In genomic region chr5:79517601-79518000, GRCh38 we compare ENCODE assay signal across 17 cellular contexts. TPM values are rescaled to one million over a fixed set of nuclear protein-coding genes. Genes with fewer than 3 reads are reported as not detected.
A peak's percentile ranks its signal among the peaks of the same experiment; 100 is the strongest.
DNase-seq lines count a peak whose midpoint lies in the region; FAIRE-seq and TF ChIP-seq lines count a peak whose summit lies in the region.
"Had no signal": no experiment of that assay in that cellular context is flagged by ENCODE, and none has a peak within 500 bp of the region (broad histone marks: within the 10 kb centered on the region; RNA-seq: fewer than 3 reads in every experiment).

No MANE protein-coding gene starts in this region.

- H4K20me1 ChIP-seq in OCI-LY3 (ENCODE audit: insufficient read depth, low read length) (no peaks in the 10 kb centered on the region), smooth muscle cell (ENCODE audit: low read depth) (peaks cover 9% of the 10 kb centered on the region)

- H3K4me2 ChIP-seq in OCI-LY3 (ENCODE audit: low read length) (peak overlapping the region; percentile 47), smooth muscle cell (no peak overlapping the region)

- WGBS in smooth muscle cell (ENCODE audit: low lambda C conversion rate) = 94% methylated on average over 3 of the region's 3 CpGs

- TF ChIP-seq POLR2A in H54 (IDR thresholded peaks at IDR 0.05; ENCODE audit: low read depth, low read length) = no peak

- H3F3A ChIP-seq in smooth muscle cell (ENCODE audit: low read depth) = no peaks in the 10 kb centered on the region

- H3K9me3 ChIP-seq in KOPT-K1 (ENCODE audit: insufficient read depth, low read length, poor library complexity, severe bottlenecking) (no peaks in the 10 kb centered on the region), OCI-LY3 (ENCODE audit: insufficient read depth, low read length) (no peaks in the 10 kb centered on the region), smooth muscle cell (replicated peaks; ENCODE audit: low read depth) (no peaks in the 10 kb centered on the region)

- 0 out of 2 replicates have a peak overlapping the region, but pooled peaks have one; percentile 23 for H3K4me3 ChIP-seq in OCI-LY3 (ENCODE audit: low read length)
- no peak overlapping the region for H3K4me3 ChIP-seq in smooth muscle cell
- H3K4me3 ChIP-seq: K562 had no signal

- H3K9ac ChIP-seq in OCI-LY3 (ENCODE audit: low read length) = no peak overlapping the region
- no peak overlapping the region for H3K9ac ChIP-seq in smooth muscle cell (ENCODE audit: low read depth)

- H3K36me3 ChIP-seq in KOPT-K1 (ENCODE audit: insufficient read depth, low read length) (no peaks in the 10 kb centered on the region), OCI-LY3 (replicated peaks; ENCODE audit: low read depth, low read length) (no peaks in the 10 kb centered on the region), smooth muscle cell (ENCODE audit: low read depth) (no peaks in the 10 kb centered on the region)

- peak overlapping the region; percentile 33; the same call in 1 of the 2 replicates for H2AFZ ChIP-seq in OCI-LY3 (ENCODE audit: low read depth, low read length)
- peak overlapping the region; percentile 5 for H2AFZ ChIP-seq in smooth muscle cell (ENCODE audit: low read depth)

- peak overlapping the region; percentile 63 for H3K27ac ChIP-seq in KOPT-K1 (ENCODE audit: low read depth, low read length, poor library complexity, severe bottlenecking)
- H3K27ac ChIP-seq in OCI-LY3 (ENCODE audit: low read length) = no peak overlapping the region
- peak overlapping the region; percentile 53 for H3K27ac ChIP-seq in smooth muscle cell (ENCODE audit: low read depth)
- H3K27ac ChIP-seq: C4-2B had no signal

- FAIRE-seq in HTR-8/SVneo (lab: Jason Lieb, UNC) (no peak), H54 (lab: Jason Lieb, UNC) (no peak)

- DNase-seq in SKM-1 treated with dmso at 0.1 percent for 144 hours (lab: John Stamatoyannopoulos, UW; ENCODE audit: unreplicated experiment) = peak; percentile 10
- no peak for DNase-seq in SKM-1 (lab: John Stamatoyannopoulos, UW; ENCODE audit: unreplicated experiment)
- no peak for DNase-seq in smooth muscle cell (lab: John Stamatoyannopoulos, UW; ENCODE audit: unreplicated experiment)
- DNase-seq in HTR-8/SVneo (ENCODE audit: insufficient read length, low spot score) = no peak
- no peak for DNase-seq in H54 (ENCODE audit: insufficient read length, low spot score)
- DNase-seq in SHP77 treated with DMSO at 0.1 percent for 48 hours (lab: John Stamatoyannopoulos, UW) = no peak
- DNase-seq: 8988T; COR-L47; HCEC 1CT; NCI-H187; NCI-H345; NCI-H69; NK-92 treated with Interleukin-12 subunit alpha and Interleukin-12 subunit beta, amount 100 ng/mL, for 24 hours had no signal

- H3K27me3 ChIP-seq in OCI-LY3 (ENCODE audit: low read depth, low read length) (no peaks in the 10 kb centered on the region), smooth muscle cell (ENCODE audit: low read depth) (no peaks in the 10 kb centered on the region)

- H3K79me2 ChIP-seq in OCI-LY3 (ENCODE audit: low read length) (peaks cover 10% of the 10 kb centered on the region), smooth muscle cell (ENCODE audit: low read depth) (peaks cover 6% of the 10 kb centered on the region)

- peaks cover 18% of the 10 kb centered on the region for H3K4me1 ChIP-seq in OCI-LY3 (ENCODE audit: low read length)
- H3K4me1 ChIP-seq in smooth muscle cell (ENCODE audit: low read depth) = peaks cover 7% of the 10 kb centered on the region

- TF ChIP-seq CTCF in OCI-LY3 (IDR thresholded peaks at IDR 0.05; ENCODE audit: low read depth, low read length) = no peak
- TF ChIP-seq CTCF in smooth muscle cell (IDR thresholded peaks at IDR 0.05; ENCODE audit: borderline replicate concordance, insufficient read depth, poor library complexity, severe bottlenecking) = no peak

RNA-seq across cellular contexts. Expression of gene HOMER1, which starts 3.7 kb away (rescaled TPM):
- 12.7 and 14.9 TPM in 2 replicates for total RNA-seq in smooth muscle cell
- polyA plus RNA-seq in smooth muscle cell = 4.4 and 7.2 TPM in 2 replicates
